23 cellular contexts compared by ENCODE assay signal in the genomic region with DNA sequence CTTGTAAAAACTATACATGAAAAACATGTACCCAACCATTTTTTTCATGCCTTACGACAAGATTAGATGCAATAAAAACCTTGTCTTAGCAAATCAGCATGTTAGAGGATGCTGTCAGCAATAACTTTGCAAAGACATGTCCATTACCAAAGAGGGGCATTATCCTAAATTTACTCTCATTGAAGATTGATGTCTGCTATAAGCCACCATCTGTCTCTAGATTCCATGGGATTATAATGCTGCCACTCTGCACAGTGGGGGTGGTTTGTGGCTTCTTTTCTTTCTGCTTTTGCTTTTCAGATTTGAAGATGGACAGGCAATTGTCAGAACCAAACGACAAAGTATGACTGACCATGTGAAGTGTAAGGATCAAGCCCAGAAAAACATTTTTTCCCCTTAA.
"Had no signal": no experiment of that assay in that cellular context is flagged by ENCODE, and none has a peak within 500 bp of the region (broad histone marks: within the 10 kb centered on the region; RNA-seq: fewer than 3 reads in every experiment).

No MANE protein-coding gene starts in this region.

- H3K27me3 ChIP-seq: breast epithelium, hepatocyte, left lung, sigmoid colon, vagina had no signal

- DNase-seq: activated CD4-positive, alpha-beta memory T cell treated with anti-CD3 and anti-CD28 coated beads for 36 hours; activated CD4-positive, alpha-beta T cell treated with anti-CD3 and anti-CD28 coated beads for 4 hours; activated CD4-positive, CD25-positive, alpha-beta regulatory T cell; activated effector memory CD4-positive, alpha-beta T cell treated with Interleukin-2 at 50 U/mL for 16 hours; activated naive CD4-positive, alpha-beta T cell treated with anti-CD3 and anti-CD28 coated beads for 36 hours; activated naive CD8-positive, alpha-beta T cell treated with anti-CD3 and anti-CD28 coated beads, Interleukin-2, amount 10 ng/mL, durations not matched to agents 7 days and 5 days; activated T-cell treated with anti-CD3 and anti-CD28 coated beads, Interleukin-2, amount 50 U/mL, for 72 hours; amniotic stem cell; effector memory CD4-positive, alpha-beta T cell; foreskin melanocyte; kidney glomerular epithelial cell; left lung; naive thymus-derived CD8-positive, alpha-beta T cell; sigmoid colon; stimulated activated CD4-positive, alpha-beta T cell treated with anti-CD3 and anti-CD28 coated beads, Interleukin-4, amount 100 ng/mL, for 1 hour; stimulated activated naive CD4-positive, alpha-beta T cell; T1000 had no signal

- H3K4me3 ChIP-seq: breast epithelium, hepatocyte, left lung, lung, sigmoid colon, thoracic aorta, vagina had no signal

- H3K4me1 ChIP-seq: breast epithelium, left lung, sigmoid colon, vagina had no signal

- H2AFZ ChIP-seq: hepatocyte had no signal

- H3K9me3 ChIP-seq: breast epithelium, left lung, sigmoid colon, thoracic aorta, vagina had no signal

- FAIRE-seq: colon had no signal

- H3K36me3 ChIP-seq: breast epithelium, left lung, sigmoid colon, thoracic aorta, vagina had no signal
